ENCODE assay signal across 26 cellular contexts in genomic region chr11:115455606-115456005, GRCh38. TPM values are rescaled to one million over a fixed set of nuclear protein-coding genes. Genes with fewer than 3 reads are reported as not detected.
A peak's percentile ranks its signal among the peaks of the same experiment; 100 is the strongest.
DNase-seq lines count a peak whose midpoint lies in the region; ATAC-seq and TF ChIP-seq lines count a peak whose summit lies in the region.
"Had no signal": no experiment of that assay in that cellular context is flagged by ENCODE, and none has a peak within 500 bp of the region (broad histone marks: within the 10 kb centered on the region; RNA-seq: fewer than 3 reads in every experiment).

No MANE protein-coding gene starts in this region.

- H3K27ac Mint-ChIP-seq in WTC11, result no peak overlapping the region
- no peak overlapping the region for H3K27ac Mint-ChIP-seq in MCF 10A (ENCODE audit: low read depth, unreplicated experiment)
- H3K27ac Mint-ChIP-seq in Calu3 (ENCODE audit: unreplicated experiment), result no peak overlapping the region
- H3K27ac Mint-ChIP-seq: CD4-positive, alpha-beta memory T cell had no signal

- intact Hi-C loops in MCF 10A (cut with micrococcal nuclease), result no loop called here
- intact Hi-C loops in Calu3 (cut with micrococcal nuclease; ENCODE audit: unreplicated experiment), result no loop called here

- H3K36me3 Mint-ChIP-seq in WTC11 (no peaks in the 10 kb centered on the region), MCF 10A (ENCODE audit: insufficient read depth, unreplicated experiment) (no peaks in the 10 kb centered on the region), Calu3 (ENCODE audit: insufficient read depth, unreplicated experiment) (no peaks in the 10 kb centered on the region)
- H3K36me3 Mint-ChIP-seq: CD4-positive, alpha-beta memory T cell had no signal

- H3K27me3 ChIP-seq in H7 (ENCODE audit: control insufficient read depth, insufficient read depth, low read length), result no peaks in the 10 kb centered on the region; the same call in 1 of the 2 replicates
- H3K27me3 ChIP-seq: SJSA1 had no signal

- H3K4me3 Mint-ChIP-seq in WTC11, result no peak overlapping the region
- no peak overlapping the region for H3K4me3 Mint-ChIP-seq in MCF 10A (ENCODE audit: unreplicated experiment)
- H3K4me3 Mint-ChIP-seq in Calu3 (ENCODE audit: low read depth, unreplicated experiment), result no peak overlapping the region
- H3K4me3 Mint-ChIP-seq: CD4-positive, alpha-beta memory T cell had no signal

- TF ChIP-seq CTCF in WTC11 (IDR thresholded peaks at IDR 0.05), result no peak
- no peak for TF ChIP-seq CTCF in MCF 10A (IDR thresholded peaks at IDR 0.05; ENCODE audit: unreplicated experiment)
- no peak for TF ChIP-seq CTCF in Calu3 (IDR thresholded peaks at IDR 0.05; ENCODE audit: unreplicated experiment)

- no peaks in the 10 kb centered on the region for H3K36me3 ChIP-seq in H7 (replicated peaks; ENCODE audit: control insufficient read depth, insufficient read depth, low read length)
- H3K36me3 ChIP-seq: SJSA1 had no signal

- CTCF ChIA-PET in WTC11 (lab: Charles Lee), result no interaction called here
- CTCF ChIA-PET in MCF 10A (lab: Yijun Ruan, JAX), result no interaction called here
- CTCF ChIA-PET in Calu3 (lab: Charles Lee), result no interaction called here

- H3K27me3 Mint-ChIP-seq in WTC11 (ENCODE audit: low read depth) (peaks cover 17% of the 10 kb centered on the region; the same call in 1 of the 2 replicates), MCF 10A (ENCODE audit: insufficient read depth, unreplicated experiment) (peaks cover 39% of the 10 kb centered on the region), Calu3 (ENCODE audit: unreplicated experiment) (no peaks in the 10 kb centered on the region)
- H3K27me3 Mint-ChIP-seq: CD4-positive, alpha-beta memory T cell had no signal

- no peak overlapping the region for H3K4me3 ChIP-seq in H7 (ENCODE audit: insufficient read depth, low read depth, low read length)
- H3K4me3 ChIP-seq: A549, PC-9, SJSA1 had no signal

- BruUV-seq in MCF 10A (replicated peaks; lab: Mats Ljungman, UMichigan) (no TSS peak), Calu3 (replicated peaks; lab: Mats Ljungman, UMichigan) (no TSS peak)

- DNase-seq in H7, result peak; percentile 27
- DNase-seq in WTC11 (ENCODE audit: low spot score), result peak; percentile 10
- peak; percentile 13 for DNase-seq in iPS-NIHi11 (ENCODE audit: low spot score)
- DNase-seq in MCF 10A (ENCODE audit: unreplicated experiment), result no peak
- no peak for DNase-seq in Calu3
- no peak for DNase-seq in activated naive CD4-positive, alpha-beta T cell (lab: John Stamatoyannopoulos, UW)
- DNase-seq: AML-193; C1 segment of cervical spinal cord; Caco-2; CD4-positive, alpha-beta memory T cell; DMS79 treated with DMSO at 0.1 percent for 48 hours; KG1; MM.1S; NCI-H1048; NCI-H1417; NCI-H1694; NCI-H2029 treated with DMSO at 0.1 percent for 48 hours; NCI-H446 treated with DMSO at 0.1 percent for 48 hours; NCI-H526; NCI-H82; PC-9 had no signal

- H3K9me3 Mint-ChIP-seq in WTC11, result no peaks in the 10 kb centered on the region
- H3K9me3 Mint-ChIP-seq in MCF 10A (ENCODE audit: unreplicated experiment), result no peaks in the 10 kb centered on the region
- peaks cover 5% of the 10 kb centered on the region for H3K9me3 Mint-ChIP-seq in Calu3 (ENCODE audit: low read depth, unreplicated experiment)

- H3K4me1 Mint-ChIP-seq in WTC11, result peaks cover 61% of the 10 kb centered on the region
- no peaks in the 10 kb centered on the region for H3K4me1 Mint-ChIP-seq in MCF 10A (ENCODE audit: insufficient read depth, unreplicated experiment)
- no peaks in the 10 kb centered on the region for H3K4me1 Mint-ChIP-seq in Calu3 (ENCODE audit: low read depth, unreplicated experiment)
- H3K4me1 Mint-ChIP-seq: CD4-positive, alpha-beta memory T cell had no signal

- ATAC-seq in WTC11 (peak; percentile 57), GM19455 (IDR thresholded peaks at IDR 0.05; ENCODE audit: unreplicated experiment) (no peak)
- ATAC-seq: A549, Right ventricle myocardium inferior had no signal

- POLR2A ChIA-PET in WTC11 (lab: Charles Lee) (no interaction called here), MCF 10A (lab: Yijun Ruan, JAX) (no interaction called here)

TF ChIP-seq in WTC11, 78 proteins besides CTCF, POLR2A, EP300 and RAD21:
- TF ChIP-seq CREM (CRISPR knock-in tag; IDR thresholded peaks at IDR 0.05) (no peak), IRF2 (CRISPR knock-in tag; IDR thresholded peaks at IDR 0.05; ENCODE audit: borderline replicate concordance, low read depth) (no peak), ESRRA (CRISPR knock-in tag; IDR thresholded peaks at IDR 0.05; ENCODE audit: borderline replicate concordance) (no peak), FOXJ3 (CRISPR knock-in tag; IDR thresholded peaks at IDR 0.05; ENCODE audit: borderline replicate concordance) (no peak), ZNF416 (CRISPR knock-in tag; IDR thresholded peaks at IDR 0.05) (no peak), JAZF1 (CRISPR knock-in tag; IDR thresholded peaks at IDR 0.05) (no peak), NR2C2 (CRISPR knock-in tag; IDR thresholded peaks at IDR 0.05) (no peak), ZSCAN18 (CRISPR knock-in tag; IDR thresholded peaks at IDR 0.05) (no peak), RORB (CRISPR knock-in tag; IDR thresholded peaks at IDR 0.05) (no peak), MXD4 (CRISPR knock-in tag; IDR thresholded peaks at IDR 0.05; ENCODE audit: borderline replicate concordance) (no peak)
- TF ChIP-seq, protein P1, sequence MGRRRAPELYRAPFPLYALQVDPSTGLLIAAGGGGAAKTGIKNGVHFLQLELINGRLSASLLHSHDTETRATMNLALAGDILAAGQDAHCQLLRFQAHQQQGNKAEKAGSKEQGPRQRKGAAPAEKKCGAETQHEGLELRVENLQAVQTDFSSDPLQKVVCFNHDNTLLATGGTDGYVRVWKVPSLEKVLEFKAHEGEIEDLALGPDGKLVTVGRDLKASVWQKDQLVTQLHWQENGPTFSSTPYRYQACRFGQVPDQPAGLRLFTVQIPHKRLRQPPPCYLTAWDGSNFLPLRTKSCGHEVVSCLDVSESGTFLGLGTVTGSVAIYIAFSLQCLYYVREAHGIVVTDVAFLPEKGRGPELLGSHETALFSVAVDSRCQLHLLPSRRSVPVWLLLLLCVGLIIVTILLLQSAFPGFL (CRISPR knock-in tag; IDR thresholded peaks at IDR 0.05; ENCODE audit: borderline replicate concordance), result no peak

RNA-seq across cellular contexts. Expression of gene CADM1, which starts 48.6 kb away (rescaled TPM):
- 13.9 and 15.5 TPM in 2 replicates for total RNA-seq in H7 (2014; rRNA removed; shearing (Covaris generic))
- 26.8 to 27.3 TPM (median 27.0 TPM) in 3 replicates for total RNA-seq in WTC11 (2021)
- total RNA-seq in MCF 10A (2022), result not detected in 2 replicates
- 0.32 and 0.68 TPM in 2 replicates for total RNA-seq in Calu3 (2022)
- total RNA-seq: HT-29, PC-9 had no signal

Comparison
In these comparisons a context has a peak if more than half of its experiments do, and no peak if none do; other contexts are left out.
1. DNase-seq: peak in H7 (single experiment), WTC11 (single experiment) and iPS-NIHi11 (single experiment); none in MCF 10A (single experiment), Calu3 (single experiment) and activated naive CD4-positive, alpha-beta T cell (0 of 4).